ENCODE assay signal across 8 cellular contexts in genomic region chr2:218301176-218301819, GRCh38. TPM values are rescaled to one million over a fixed set of nuclear protein-coding genes. Genes with fewer than 3 reads are reported as not detected.
DNase-seq lines count a peak whose midpoint lies in the region; ATAC-seq, FAIRE-seq and TF ChIP-seq lines count a peak whose summit lies in the region.

No MANE protein-coding gene starts in this region.

- no peaks in the 10 kb centered on the region for H3K79me1 ChIP-seq in IMR-90 (ENCODE audit: low read depth in 1 of 2, low read length in 2 of 2)

- H3K18ac ChIP-seq in IMR-90 (ENCODE audit: low read depth, low read length), result no peak overlapping the region

- H2AFZ ChIP-seq in IMR-90 (replicated peaks; ENCODE audit: low read length, poor library complexity) (peak overlapping the region; percentile 91), endothelial cell of umbilical vein (ENCODE audit: low read depth, low read length) (no peak overlapping the region)

- BruUV-seq in IMR-90 (replicated peaks; lab: Mats Ljungman, UMichigan) (no TSS peak), endothelial cell of umbilical vein (replicated peaks; lab: Mats Ljungman, UMichigan) (no TSS peak)

- H3K14ac ChIP-seq in IMR-90 (replicated peaks; ENCODE audit: low read depth, low read length), result no peak overlapping the region

- H2BK15ac ChIP-seq in IMR-90 (ENCODE audit: low read depth, low read length), result no peak overlapping the region

- no peaks in the 10 kb centered on the region for H3K4me1 ChIP-seq in BE2C
- peaks cover 4% of the 10 kb centered on the region; the same call in 1 of the 2 replicates for H3K4me1 ChIP-seq in IMR-90 (ENCODE audit: control insufficient read depth, insufficient read depth, low read length)
- peaks cover 2% of the 10 kb centered on the region for H3K4me1 ChIP-seq in NT2/D1 (ENCODE audit: insufficient read depth, insufficient read length)
- peaks cover 6% of the 10 kb centered on the region for H3K4me1 ChIP-seq in endothelial cell of umbilical vein (ENCODE audit: control insufficient read depth, extremely low read depth, insufficient read depth, low read length)

- H3K4me2 ChIP-seq in IMR-90 (ENCODE audit: low read depth, low read length) (no peak overlapping the region), endothelial cell of umbilical vein (ENCODE audit: insufficient read depth, low read length) (no peak overlapping the region)

- no peak overlapping the region for H3K4me3 ChIP-seq in BE2C (ENCODE audit: low read depth, low read length)
- no peak overlapping the region for H3K4me3 ChIP-seq in IMR-90 (ENCODE audit: insufficient read depth, low read depth, low read length)
- H3K4me3 ChIP-seq in NT2/D1 (ENCODE audit: insufficient read length, low read depth), result no peak overlapping the region
- H3K4me3 ChIP-seq in endothelial cell of umbilical vein (replicated peaks in 1 of 3; ENCODE audit: insufficient read depth in 1 of 3, low read depth in 1 of 3, low read length in 3 of 3), result no peak overlapping the region

- no peak overlapping the region for H2BK20ac ChIP-seq in IMR-90 (ENCODE audit: low read depth, low read length)

- no peak overlapping the region for H4K5ac ChIP-seq in IMR-90 (ENCODE audit: low read depth, low read length)

- FAIRE-seq in endothelial cell of umbilical vein (lab: Jason Lieb, UNC), result peak; percentile 98

- dilution Hi-C loops in IMR-90 (cut with HindIII; ENCODE audit: low sequenced_read_pairs, unreplicated experiment) (no loop called here), endothelial cell of umbilical vein (cut with MboI; ENCODE audit: extremely low pct_ligation_motif_present, low sequenced_read_pairs) (no loop called here)

- H3K23ac ChIP-seq in IMR-90 (ENCODE audit: low read depth, low read length), result no peak overlapping the region

- H3K36me3 ChIP-seq in BE2C (no peaks in the 10 kb centered on the region), IMR-90 (ENCODE audit: control insufficient read depth, insufficient read depth, low read length) (no peaks in the 10 kb centered on the region), NT2/D1 (ENCODE audit: insufficient read depth, insufficient read length, low read length) (no peaks in the 10 kb centered on the region), endothelial cell of umbilical vein (ENCODE audit: control insufficient read depth in 2 of 2, extremely low read depth in 1 of 2, insufficient read depth in 2 of 2, low read length in 2 of 2) (no peaks in the 10 kb centered on the region)

- peak; percentile 88 for DNase-seq in BE2C
- DNase-seq in IMR-90, result peak; percentile 82
- DNase-seq in NT2/D1 (ENCODE audit: low read depth, low spot score), result peak; percentile 92
- peak; percentile 79 to 80 for DNase-seq in activated CD8-positive, alpha-beta memory T cell treated with anti-CD3 and anti-CD28 coated beads for 4 hours (ENCODE audit: low read depth in 2 of 2)
- peak; percentile 88 for DNase-seq in endothelial cell of umbilical vein (ENCODE audit: low read depth, low spot score)
- DNase-seq in myocyte (ENCODE audit: low read depth), result peak; percentile 84
- peak; percentile 68 to 87 for DNase-seq in stimulated activated CD8-positive, alpha-beta memory T cell treated with anti-CD3 and anti-CD28 coated beads, Interleukin-7, amount 100 ng/mL, for 4 hours (ENCODE audit: low read depth in 2 of 2)

- no peak overlapping the region for H3K56ac ChIP-seq in IMR-90 (ENCODE audit: extremely low read depth, insufficient read depth, low read length)

- ATAC-seq in GM19463 (IDR thresholded peaks at IDR 0.05; ENCODE audit: unreplicated experiment) (peak; percentile 76), IMR-90 (ENCODE audit: low read depth) (peak; percentile 93)

- no peaks in the 10 kb centered on the region for H3K9me3 ChIP-seq in BE2C
- no peaks in the 10 kb centered on the region for H3K9me3 ChIP-seq in IMR-90 (ENCODE audit: control insufficient read depth, insufficient read depth, low read length)
- H3K9me3 ChIP-seq in NT2/D1 (ENCODE audit: insufficient read depth, low read length), result no peaks in the 10 kb centered on the region
- H3K9me3 ChIP-seq in endothelial cell of umbilical vein (replicated peaks; ENCODE audit: control insufficient read depth, insufficient read depth, low read length), result no peaks in the 10 kb centered on the region

- intact Hi-C loops in IMR-90 (cut with micrococcal nuclease) (loop anchor here (1.0 kb wide), 3 partner anchors 55 to 165 kb away; partner anchors contain the start of gene CATIP), endothelial cell of umbilical vein (cut with micrococcal nuclease) (loop anchor here (1.0 kb wide), 4 partner anchors 21 to 165 kb away; partner anchors contain the start of gene CATIP)

- no peaks in the 10 kb centered on the region for H4K20me1 ChIP-seq in IMR-90 (ENCODE audit: insufficient read depth, low read length)
- H4K20me1 ChIP-seq in endothelial cell of umbilical vein (replicated peaks; ENCODE audit: control insufficient read depth, extremely low read depth, insufficient read depth, low read length), result no peaks in the 10 kb centered on the region

- TF ChIP-seq RAD21 in IMR-90 (IDR thresholded peaks at IDR 0.05; ENCODE audit: low read length), result peak; percentile 96

- CTCF ChIA-PET in IMR-90 (lab: Yijun Ruan, JAX) (interaction anchor here (0.7 to 1.0 kb wide), 2 partner anchors 14 to 57 kb away, joined by 3 read pairs; no protein-coding TSS in a partner anchor), endothelial cell of umbilical vein (lab: Charles Lee) (interaction anchor here (0.9 to 12.1 kb wide), 18 partner anchors 9 to 94 kb away, joined by 3 to 178 read pairs (median 5); partner anchors contain the start of gene CATIP)

- H4K8ac ChIP-seq in IMR-90 (ENCODE audit: low read depth in 2 of 2, low read length in 2 of 2), result peak overlapping the region in 1 of 2 experiments; percentile 74; a peak in 1 of 4 replicates

- no peak overlapping the region for H4K91ac ChIP-seq in IMR-90 (ENCODE audit: insufficient read depth, low read depth, low read length)

- H3K9ac ChIP-seq in IMR-90 (ENCODE audit: low read depth, low read length) (no peak overlapping the region), NT2/D1 (ENCODE audit: insufficient read length, low read depth) (no peak overlapping the region), endothelial cell of umbilical vein (replicated peaks; ENCODE audit: extremely low read depth, insufficient read depth, low read length) (no peak overlapping the region)

- no peak overlapping the region for H3K27ac ChIP-seq in IMR-90 (ENCODE audit: insufficient read depth, low read length)
- H3K27ac ChIP-seq in endothelial cell of umbilical vein (ENCODE audit: insufficient read depth, low read depth, low read length), result no peak overlapping the region

- H2BK120ac ChIP-seq in IMR-90 (ENCODE audit: low read depth, low read length), result no peak overlapping the region

- POLR2A ChIA-PET in IMR-90 (lab: Charles Lee; ENCODE audit: unreplicated experiment) (no interaction called here), endothelial cell of umbilical vein (lab: Charles Lee) (no interaction called here)

- peaks cover 5% of the 10 kb centered on the region for H3K9me1 ChIP-seq in IMR-90 (ENCODE audit: insufficient read depth, low read length)
- H3K9me1 ChIP-seq in endothelial cell of umbilical vein (replicated peaks; ENCODE audit: control insufficient read depth, extremely low read depth, insufficient read depth, low read length), result no peaks in the 10 kb centered on the region

- H3K4ac ChIP-seq in IMR-90 (ENCODE audit: low read depth, low read length), result no peak overlapping the region

- H2AK9ac ChIP-seq in IMR-90 (replicated peaks; ENCODE audit: low read depth, low read length, poor library complexity), result peak overlapping the region; percentile 7

- H2BK5ac ChIP-seq in IMR-90 (ENCODE audit: low read depth, low read length, poor library complexity, severe bottlenecking), result no peak overlapping the region

- H3K27me3 ChIP-seq in BE2C (no peaks in the 10 kb centered on the region), IMR-90 (ENCODE audit: control insufficient read depth, insufficient read depth, low read length) (no peaks in the 10 kb centered on the region), NT2/D1 (ENCODE audit: insufficient read depth, insufficient read length) (no peaks in the 10 kb centered on the region), endothelial cell of umbilical vein (ENCODE audit: control insufficient read depth in 2 of 2, insufficient read depth in 2 of 2, low read length in 2 of 2) (no peaks in the 10 kb centered on the region)

- H2AK5ac ChIP-seq in IMR-90 (ENCODE audit: low read depth, low read length), result no peak overlapping the region

- no peak for TF ChIP-seq POLR2A in IMR-90 (IDR thresholded peaks at IDR 0.05; ENCODE audit: low read depth, low read length)
- no peak for TF ChIP-seq POLR2A in endothelial cell of umbilical vein (IDR thresholded peaks at IDR 0.05; ENCODE audit: low read depth, low read length)

- 0% methylated on average over 2 of the region's 9 CpGs; no CpG with 5 or more reads in 1 of the 2 experiments for WGBS in IMR-90 (ENCODE audit: extremely low coverage in 2 of 2, insufficient read length in 1 of 2), 2 experiments

- no peaks in the 10 kb centered on the region for H3K79me2 ChIP-seq in endothelial cell of umbilical vein (ENCODE audit: control insufficient read depth, insufficient read depth, low read length)

- TF ChIP-seq CTCF in BE2C (IDR thresholded peaks at IDR 0.05; ENCODE audit: low read depth, low read length), result peak; percentile 99
- TF ChIP-seq CTCF in IMR-90 (conservative IDR thresholded peaks at IDR 0.05; ENCODE audit: low read depth, low read length), result peak; percentile 93
- TF ChIP-seq CTCF in endothelial cell of umbilical vein (IDR thresholded peaks at IDR 0.05; ENCODE audit: extremely low read depth in 1 of 2, insufficient read depth in 1 of 2, low read depth in 1 of 2, low read length in 2 of 2), result peak; percentile 86

- in situ Hi-C loops in IMR-90 (cut with MboI; ENCODE audit: low sequenced_read_pairs), result loop anchor here (10.0 kb wide), 1 partner anchor 164 kb away; no protein-coding TSS in a partner anchor

RNA-seq across cellular contexts. Expression of gene TMBIM1, which starts 9.0 kb away (rescaled TPM):
- 3.5 TPM for polyA plus RNA-seq in BE2C (2012; ENCODE audit: insufficient read depth, insufficient read length, low read depth)
- total RNA-seq in IMR-90 (2012; rRNA removed), result 78.6 and 102 TPM in 2 replicates
- 81.2 and 84.6 TPM in 2 replicates for polyA plus RNA-seq in IMR-90 (2012; rRNA removed)
- 29.3 and 57.5 TPM in 2 replicates for polyA plus RNA-seq in IMR-90 (2012; cell fraction: cytosol; rRNA removed)
- polyA plus RNA-seq in IMR-90 (2012; cell fraction: nucleus; rRNA removed; ENCODE audit: low replicate concordance), result 45.5 and 46.8 TPM in 2 replicates
- 141 and 159 TPM in 2 replicates for total RNA-seq in endothelial cell of umbilical vein
- polyA plus RNA-seq in endothelial cell of umbilical vein, result 229 and 243 TPM in 2 replicates
- 146 and 160 TPM in 2 replicates for polyA plus RNA-seq in endothelial cell of umbilical vein (2011; cell fraction: cytosol; rRNA removed)
- polyA plus RNA-seq in endothelial cell of umbilical vein (2011; cell fraction: nucleus; rRNA removed), result 128 and 161 TPM in 2 replicates
- 198 and 248 TPM in 2 replicates for polyA plus RNA-seq in endothelial cell of umbilical vein (2012)
- polyA minus RNA-seq in endothelial cell of umbilical vein, result 226 and 287 TPM in 2 replicates
- polyA minus RNA-seq in endothelial cell of umbilical vein (2011; cell fraction: cytosol; rRNA and poly(A)+ RNA removed), result 8.9 TPM
- polyA minus RNA-seq in endothelial cell of umbilical vein (2011; cell fraction: nucleus; rRNA and poly(A)+ RNA removed), result 44.2 and 57.5 TPM in 2 replicates
- total RNA-seq in myocyte, result 198 and 212 TPM in 2 replicates
- polyA plus RNA-seq in myocyte (2012), result 195 TPM

RNA-seq across cellular contexts. Expression of gene PNKD, which starts 31.0 kb away (rescaled TPM):
- polyA plus RNA-seq in BE2C (2012; ENCODE audit: insufficient read depth, insufficient read length, low read depth), result 212 TPM
- total RNA-seq in IMR-90 (2012; rRNA removed) (19.2 and 22.2 TPM in 2 replicates), endothelial cell of umbilical vein (56.1 and 56.6 TPM in 2 replicates), myocyte (30.6 and 37.8 TPM in 2 replicates)
- polyA plus RNA-seq in IMR-90 (2012; rRNA removed) (68.5 and 70.1 TPM in 2 replicates), endothelial cell of umbilical vein (88.3 and 98.9 TPM in 2 replicates)
- 86.1 and 87.9 TPM in 2 replicates for polyA plus RNA-seq in IMR-90 (2012; cell fraction: cytosol; rRNA removed)
- 29.9 and 38.4 TPM in 2 replicates for polyA plus RNA-seq in IMR-90 (2012; cell fraction: nucleus; rRNA removed; ENCODE audit: low replicate concordance)
- 81.0 and 85.8 TPM in 2 replicates for polyA plus RNA-seq in endothelial cell of umbilical vein (2011; cell fraction: cytosol; rRNA removed)
- polyA plus RNA-seq in endothelial cell of umbilical vein (2011; cell fraction: nucleus; rRNA removed), result 38.6 and 41.8 TPM in 2 replicates
- polyA plus RNA-seq in endothelial cell of umbilical vein (2012), result 67.0 and 68.1 TPM in 2 replicates
- 27.1 and 28.2 TPM in 2 replicates for polyA minus RNA-seq in endothelial cell of umbilical vein
- polyA minus RNA-seq in endothelial cell of umbilical vein (2011; cell fraction: cytosol; rRNA and poly(A)+ RNA removed), result 10.1 TPM
- polyA minus RNA-seq in endothelial cell of umbilical vein (2011; cell fraction: nucleus; rRNA and poly(A)+ RNA removed), result 7.1 and 10.4 TPM in 2 replicates
- polyA plus RNA-seq in myocyte (2012), result 82.9 TPM

RNA-seq across cellular contexts. Expression of gene AAMP, which starts 31.4 kb away (rescaled TPM):
- 322 TPM for polyA plus RNA-seq in BE2C (2012; ENCODE audit: insufficient read depth, insufficient read length, low read depth)
- total RNA-seq in IMR-90 (2012; rRNA removed) (112 and 118 TPM in 2 replicates), endothelial cell of umbilical vein (59.7 and 69.3 TPM in 2 replicates), myocyte (173 and 198 TPM in 2 replicates)
- polyA plus RNA-seq in IMR-90 (2012; rRNA removed) (104 and 108 TPM in 2 replicates), endothelial cell of umbilical vein (84.4 and 99.0 TPM in 2 replicates)
- polyA plus RNA-seq in IMR-90 (2012; cell fraction: cytosol; rRNA removed), result 132 and 175 TPM in 2 replicates
- polyA plus RNA-seq in IMR-90 (2012; cell fraction: nucleus; rRNA removed; ENCODE audit: low replicate concordance), result 140 and 213 TPM in 2 replicates
- polyA plus RNA-seq in endothelial cell of umbilical vein (2011; cell fraction: cytosol; rRNA removed), result 75.4 and 77.0 TPM in 2 replicates
- 106 and 107 TPM in 2 replicates for polyA plus RNA-seq in endothelial cell of umbilical vein (2011; cell fraction: nucleus; rRNA removed)
- 61.2 and 63.0 TPM in 2 replicates for polyA plus RNA-seq in endothelial cell of umbilical vein (2012)
- 44.1 and 48.6 TPM in 2 replicates for polyA minus RNA-seq in endothelial cell of umbilical vein
- polyA minus RNA-seq in endothelial cell of umbilical vein (2011; cell fraction: cytosol; rRNA and poly(A)+ RNA removed), result 29.8 TPM
- polyA minus RNA-seq in endothelial cell of umbilical vein (2011; cell fraction: nucleus; rRNA and poly(A)+ RNA removed), result 18.0 and 19.7 TPM in 2 replicates
- polyA plus RNA-seq in myocyte (2012), result 108 TPM

RNA-seq across cellular contexts. Expression of gene GPBAR1, which starts 40.5 kb away (rescaled TPM):
- 6.8 TPM for polyA plus RNA-seq in BE2C (2012; ENCODE audit: insufficient read depth, insufficient read length, low read depth)
- total RNA-seq in IMR-90 (2012; rRNA removed), result under 0.01 TPM in 1 of 2 replicates, not detected in the other
- 0.13 and 0.21 TPM in 2 replicates for polyA plus RNA-seq in IMR-90 (2012; rRNA removed)
- polyA plus RNA-seq in IMR-90 (2012; cell fraction: cytosol; rRNA removed), result 0.05 and 0.13 TPM in 2 replicates
- polyA plus RNA-seq in IMR-90 (2012; cell fraction: nucleus; rRNA removed; ENCODE audit: low replicate concordance), result 0.56 and 2.4 TPM in 2 replicates
- total RNA-seq in endothelial cell of umbilical vein, result 0.60 and 0.75 TPM in 2 replicates
- 0.14 TPM in 2 replicates for polyA plus RNA-seq in endothelial cell of umbilical vein
- polyA plus RNA-seq in endothelial cell of umbilical vein (2011; cell fraction: cytosol; rRNA removed), result 0.03 and 0.20 TPM in 2 replicates
- polyA plus RNA-seq in endothelial cell of umbilical vein (2011; cell fraction: nucleus; rRNA removed), result 0.53 and 0.60 TPM in 2 replicates
- polyA plus RNA-seq in endothelial cell of umbilical vein (2012), result 0.15 and 0.25 TPM in 2 replicates
- polyA minus RNA-seq in endothelial cell of umbilical vein, result 0.57 and 0.61 TPM in 2 replicates
- not detected for polyA minus RNA-seq in endothelial cell of umbilical vein (2011; cell fraction: cytosol; rRNA and poly(A)+ RNA removed)
- polyA minus RNA-seq in endothelial cell of umbilical vein (2011; cell fraction: nucleus; rRNA and poly(A)+ RNA removed), result 0.72 and 1.3 TPM in 2 replicates
- total RNA-seq in myocyte, result 0.57 and 1.1 TPM in 2 replicates
- polyA plus RNA-seq in myocyte (2012), result 0.69 TPM

RNA-seq across cellular contexts. Expression of gene CATIP, which starts 55.4 kb away (rescaled TPM):
- polyA plus RNA-seq in BE2C (2012; ENCODE audit: insufficient read depth, insufficient read length, low read depth), result not detected
- total RNA-seq in IMR-90 (2012; rRNA removed) (not detected in 2 replicates), endothelial cell of umbilical vein (not detected in 2 replicates), myocyte (not detected in 2 replicates)
- polyA plus RNA-seq in IMR-90 (2012; rRNA removed) (not detected in 2 replicates), endothelial cell of umbilical vein (not detected in 2 replicates)
- polyA plus RNA-seq in IMR-90 (2012; cell fraction: cytosol; rRNA removed), result not detected in 2 replicates
- polyA plus RNA-seq in IMR-90 (2012; cell fraction: nucleus; rRNA removed; ENCODE audit: low replicate concordance), result not detected in 2 replicates
- not detected in 2 replicates for polyA plus RNA-seq in endothelial cell of umbilical vein (2011; cell fraction: cytosol; rRNA removed)
- not detected in 2 replicates for polyA plus RNA-seq in endothelial cell of umbilical vein (2011; cell fraction: nucleus; rRNA removed)
- polyA plus RNA-seq in endothelial cell of umbilical vein (2012), result not detected in 2 replicates
- polyA minus RNA-seq in endothelial cell of umbilical vein, result not detected in 2 replicates
- not detected for polyA minus RNA-seq in endothelial cell of umbilical vein (2011; cell fraction: cytosol; rRNA and poly(A)+ RNA removed)
- polyA minus RNA-seq in endothelial cell of umbilical vein (2011; cell fraction: nucleus; rRNA and poly(A)+ RNA removed), result not detected in 2 replicates
- polyA plus RNA-seq in myocyte (2012), result not detected
